12 cellular contexts compared by ENCODE assay signal in genomic region chr21:25722631-25723030, GRCh38.
"Had no signal": no experiment of that assay in that cellular context is flagged by ENCODE, and none has a peak within 500 bp of the region (broad histone marks: within the 10 kb centered on the region; RNA-seq: fewer than 3 reads in every experiment).

No MANE protein-coding gene starts in this region.

- ATAC-seq: left lung; natural killer cell; sciatic nerve; stimulated activated memory B cell treated with anti-CD40 and anti-IgM and Interleukin-4, amounts not matched to agents 10 μg/mL and 1 μg/mL and 100 μg/mL, for 72 hours had no signal

- DNase-seq: activated CD4-positive, alpha-beta T cell treated with anti-CD3 and anti-CD28 coated beads, Interleukin-2, amount 50 U/mL, for 1 hour; activated CD4-positive, CD25-positive, alpha-beta regulatory T cell; activated gamma-delta T cell; heart right ventricle; left lung; natural killer cell; occipital lobe; spleen; stimulated activated CD4-positive, alpha-beta T cell treated with anti-CD3 and anti-CD28 coated beads, Interleukin-1b, Interleukin-23, amount 100 ng/mL, for 48 hours; T-helper 9 cell had no signal
